Comparison of ENCODE assay signal across 8 cellular contexts in genomic region chr17:63082273-63082861, GRCh38.
DNase-seq lines count a peak whose midpoint lies in the region; ATAC-seq and TF ChIP-seq lines count a peak whose summit lies in the region.

No MANE protein-coding gene starts in this region.

- CTCF ChIA-PET in OCI-LY7 (lab: Charles Lee; ENCODE audit: unreplicated experiment), result no interaction called here

- H3K36me3 ChIP-seq in OCI-LY7 (ENCODE audit: insufficient read depth, low read length), result no peaks in the 10 kb centered on the region

- no peaks in the 10 kb centered on the region for H3K4me1 ChIP-seq in OCI-LY7 (ENCODE audit: insufficient read depth, low read length, poor library complexity, severe bottlenecking)

- no peak overlapping the region for H3K27ac ChIP-seq in OCI-LY7 (ENCODE audit: low read depth, low read length, poor library complexity, severe bottlenecking)

- TF ChIP-seq CTCF in OCI-LY7 (conservative IDR thresholded peaks at IDR 0.05; ENCODE audit: low read length) (peak; percentile 68), retinal pigment epithelial cell (conservative IDR thresholded peaks at IDR 0.05; ENCODE audit: low read depth, low read length) (peak; percentile 66)

- H3K4me3 ChIP-seq in OCI-LY7 (ENCODE audit: low read depth, low read length, poor library complexity, severe bottlenecking), result no peak overlapping the region
- no peak overlapping the region for H3K4me3 ChIP-seq in retinal pigment epithelial cell (ENCODE audit: low read length)

- TF ChIP-seq POLR2A in erythroblast (IDR thresholded peaks at IDR 0.05; ENCODE audit: low read length), result no peak

- H2AFZ ChIP-seq in OCI-LY7 (ENCODE audit: low read length), result no peak overlapping the region

- H4K20me1 ChIP-seq in OCI-LY7 (ENCODE audit: insufficient read depth, low read length), result no peaks in the 10 kb centered on the region

- no peak overlapping the region for H3K4me2 ChIP-seq in OCI-LY7 (ENCODE audit: low read length)

- H3K79me2 ChIP-seq in OCI-LY7 (ENCODE audit: insufficient read depth, low read depth, low read length), result no peaks in the 10 kb centered on the region

- DNase-seq in NCI-H2171 treated with DMSO at 0.1 percent for 48 hours (lab: John Stamatoyannopoulos, UW), result peak; percentile 28
- DNase-seq in NCI-H2171 (lab: John Stamatoyannopoulos, UW), result no peak
- DNase-seq in OCI-LY7 (ENCODE audit: low spot score), result no peak
- peak; percentile 15 to 32 for DNase-seq in erythroblast (lab: John Stamatoyannopoulos, UW)
- DNase-seq in retinal pigment epithelial cell (ENCODE audit: low read depth), result peak; percentile 9
- DNase-seq in NK-92 (lab: John Stamatoyannopoulos, UW; ENCODE audit: unreplicated experiment), result no peak
- no peak for DNase-seq in anterior cingulate cortex (lab: John Stamatoyannopoulos, UW)

- ATAC-seq in HG02938 (IDR thresholded peaks at IDR 0.05; ENCODE audit: unreplicated experiment), result no peak

- 0 out of 2 replicates have a peak, but pooled peaks cover 6% of the 10 kb centered on the region for H3K9me3 ChIP-seq in OCI-LY7 (ENCODE audit: low read length)

- H3K9me2 ChIP-seq in OCI-LY7 (ENCODE audit: insufficient read depth, low read length), result no peaks in the 10 kb centered on the region

- no TSS peak for BruUV-seq in OCI-LY7 (replicated peaks; lab: Mats Ljungman, UMichigan)

- POLR2A ChIA-PET in OCI-LY7 (lab: Charles Lee), result interaction anchor here (0.6 kb wide), 2 partner anchors 20 to 529 kb away, joined by 3 read pairs; no protein-coding TSS in a partner anchor

- intact Hi-C loops in OCI-LY7 (cut with micrococcal nuclease; ENCODE audit: unreplicated experiment), result loop anchor here (5.0 kb wide), 1 partner anchor 325 kb away; no protein-coding TSS in a partner anchor

Comparison
In these comparisons a context has a peak if more than half of its experiments do, and no peak if none do; other contexts are left out.
1. DNase-seq: peak in NCI-H2171 treated with DMSO at 0.1 percent for 48 hours (single experiment), erythroblast (2 of 2) and retinal pigment epithelial cell (single experiment); none in NCI-H2171 (single experiment), OCI-LY7 (single experiment), NK-92 (single experiment) and anterior cingulate cortex (0 of 58).